15 cellular contexts compared by ENCODE assay signal in the genomic region with DNA sequence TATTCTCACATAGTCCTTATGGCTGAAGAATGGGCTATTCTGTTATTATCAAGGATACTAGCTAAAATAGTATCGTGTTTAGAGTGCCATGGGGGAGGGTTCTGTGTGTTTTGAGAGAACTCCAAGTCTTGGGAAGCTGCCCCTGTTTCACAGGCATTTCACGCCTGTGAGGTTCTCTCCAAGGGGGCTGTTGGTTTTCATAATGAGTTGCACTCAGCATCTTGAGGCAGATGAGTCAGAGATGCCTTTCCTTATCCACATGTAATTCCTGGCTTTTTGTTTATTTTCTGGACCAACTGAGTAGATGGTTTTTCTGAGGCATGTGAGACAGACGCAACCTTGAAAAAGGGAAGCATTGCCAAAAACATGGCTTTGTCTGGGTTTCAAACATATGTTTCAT.
DNase-seq lines count a peak whose midpoint lies in the region; ATAC-seq, FAIRE-seq and TF ChIP-seq lines count a peak whose summit lies in the region.
"Had no signal": no experiment of that assay in that cellular context is flagged by ENCODE, and none has a peak within 500 bp of the region (broad histone marks: within the 10 kb centered on the region; RNA-seq: fewer than 3 reads in every experiment).

No MANE protein-coding gene starts in this region.

- TF ChIP-seq CTCF in right atrium auricular region (IDR thresholded peaks at IDR 0.05), result no peak

- DNase-seq in left ventricle myocardium superior (no peak), right atrium auricular region (ENCODE audit: low spot score) (no peak), astrocyte of the hippocampus (ENCODE audit: low read depth, low spot score) (peak; percentile 97), islet precursor cell (peak; percentile 79), NCI-H510A treated with DMSO at 0.1 percent for 48 hours (lab: John Stamatoyannopoulos, UW) (no peak), small intestine (no peak), DMS 273 treated with DMSO at 0.1 percent for 48 hours (lab: John Stamatoyannopoulos, UW) (no peak)
- no peak for DNase-seq in activated T-cell treated with anti-CD3 and anti-CD28 coated beads, Interleukin-2, amount 50 U/mL, for 24 hours
- DNase-seq: 8988T; activated CD8-positive, alpha-beta T cell treated with anti-CD3 and anti-CD28 coated beads for 36 hours; activated naive CD4-positive, alpha-beta T cell treated with anti-CD3 and anti-CD28 coated beads for 36 hours; DMS53; T-helper 2 cell had no signal

- peak; percentile 46 for ATAC-seq in left ventricle myocardium superior
- ATAC-seq: activated CD8-positive, alpha-beta T cell treated with anti-CD3 and anti-CD28 coated beads for 36 hours; Panc1 had no signal

- H3K36me3 ChIP-seq in right atrium auricular region (no peaks in the 10 kb centered on the region), small intestine (ENCODE audit: control insufficient read depth in 2 of 2, insufficient read depth in 2 of 2, low read length in 2 of 2) (peaks cover 0 to 1% of the 10 kb centered on the region in 2 donors)
- H3K36me3 ChIP-seq: suprapubic skin had no signal

- H3K4me3 ChIP-seq in right atrium auricular region, result no peak overlapping the region
- no peak overlapping the region for H3K4me3 ChIP-seq in small intestine (ENCODE audit: low read depth in 1 of 2, low read length in 2 of 2)
- H3K4me3 ChIP-seq: suprapubic skin had no signal

- FAIRE-seq in small intestine (lab: Jason Lieb, UNC), result no peak

- no peaks in the 10 kb centered on the region for H3K27me3 ChIP-seq in right atrium auricular region
- H3K27me3 ChIP-seq in small intestine (ENCODE audit: control insufficient read depth in 2 of 2, insufficient read depth in 2 of 2, low read length in 2 of 2), result no peaks in the 10 kb centered on the region
- H3K27me3 ChIP-seq: suprapubic skin had no signal

- no peaks in the 10 kb centered on the region for H3K4me1 Mint-ChIP-seq in activated T-cell treated with anti-CD3 and anti-CD28 coated beads, Interleukin-2, amount 50 U/mL, for 24 hours (ENCODE audit: low read depth)

- H3K9me3 ChIP-seq in right atrium auricular region (no peaks in the 10 kb centered on the region), small intestine (ENCODE audit: control insufficient read depth, low read depth) (no peaks in the 10 kb centered on the region)
- H3K9me3 ChIP-seq: suprapubic skin had no signal

- WGBS in small intestine, 3 donors, result 81 to 84% (median 81%) methylated on average over 3 of the region's 3 CpGs

- no peak overlapping the region for H3K27ac Mint-ChIP-seq in activated T-cell treated with anti-CD3 and anti-CD28 coated beads, Interleukin-2, amount 50 U/mL, for 24 hours
- H3K27ac Mint-ChIP-seq: activated CD8-positive, alpha-beta T cell treated with anti-CD3 and anti-CD28 coated beads for 36 hours; activated naive CD4-positive, alpha-beta T cell treated with anti-CD3 and anti-CD28 coated beads for 36 hours had no signal

- H3K4me1 ChIP-seq in right atrium auricular region (peaks cover 0 to 8% of the 10 kb centered on the region in 2 donors), small intestine (ENCODE audit: control insufficient read depth in 2 of 2, insufficient read depth in 1 of 2, low read depth in 1 of 2, low read length in 1 of 2) (peaks cover 0 to 3% of the 10 kb centered on the region in 2 donors)

- intact Hi-C loops in left ventricle myocardium superior (cut with micrococcal nuclease), result no loop called here

- no peaks in the 10 kb centered on the region for H3K36me3 Mint-ChIP-seq in activated T-cell treated with anti-CD3 and anti-CD28 coated beads, Interleukin-2, amount 50 U/mL, for 24 hours (ENCODE audit: low read depth)

- no peaks in the 10 kb centered on the region for H3K27me3 Mint-ChIP-seq in activated T-cell treated with anti-CD3 and anti-CD28 coated beads, Interleukin-2, amount 50 U/mL, for 24 hours
- H3K27me3 Mint-ChIP-seq: activated CD8-positive, alpha-beta T cell treated with anti-CD3 and anti-CD28 coated beads for 36 hours had no signal

- H3K27ac ChIP-seq in right atrium auricular region (no peak overlapping the region), small intestine (ENCODE audit: low read depth in 1 of 2, low read length in 1 of 2) (no peak overlapping the region)
- H3K27ac ChIP-seq: suprapubic skin had no signal

- no peak overlapping the region for H3K4me3 Mint-ChIP-seq in activated T-cell treated with anti-CD3 and anti-CD28 coated beads, Interleukin-2, amount 50 U/mL, for 24 hours
- H3K4me3 Mint-ChIP-seq: activated CD8-positive, alpha-beta T cell treated with anti-CD3 and anti-CD28 coated beads for 36 hours; activated naive CD4-positive, alpha-beta T cell treated with anti-CD3 and anti-CD28 coated beads for 36 hours had no signal

- no peaks in the 10 kb centered on the region for H3K9me3 Mint-ChIP-seq in activated T-cell treated with anti-CD3 and anti-CD28 coated beads, Interleukin-2, amount 50 U/mL, for 24 hours
- H3K9me3 Mint-ChIP-seq: activated CD8-positive, alpha-beta T cell treated with anti-CD3 and anti-CD28 coated beads for 36 hours; activated naive CD4-positive, alpha-beta T cell treated with anti-CD3 and anti-CD28 coated beads for 36 hours had no signal

Comparison
In these comparisons a context has a peak if more than half of its experiments do, and no peak if none do; other contexts are left out.
1. DNase-seq: peak in astrocyte of the hippocampus (single experiment) and islet precursor cell (single experiment); none in left ventricle myocardium superior (single experiment), right atrium auricular region (single experiment), NCI-H510A treated with DMSO at 0.1 percent for 48 hours (single experiment), small intestine (single experiment), DMS 273 treated with DMSO at 0.1 percent for 48 hours (single experiment) and activated T-cell treated with anti-CD3 and anti-CD28 coated beads, Interleukin-2, amount 50 U/mL, for 24 hours (single experiment).